ENCODE assay signal across 28 cellular contexts in the genomic region with DNA sequence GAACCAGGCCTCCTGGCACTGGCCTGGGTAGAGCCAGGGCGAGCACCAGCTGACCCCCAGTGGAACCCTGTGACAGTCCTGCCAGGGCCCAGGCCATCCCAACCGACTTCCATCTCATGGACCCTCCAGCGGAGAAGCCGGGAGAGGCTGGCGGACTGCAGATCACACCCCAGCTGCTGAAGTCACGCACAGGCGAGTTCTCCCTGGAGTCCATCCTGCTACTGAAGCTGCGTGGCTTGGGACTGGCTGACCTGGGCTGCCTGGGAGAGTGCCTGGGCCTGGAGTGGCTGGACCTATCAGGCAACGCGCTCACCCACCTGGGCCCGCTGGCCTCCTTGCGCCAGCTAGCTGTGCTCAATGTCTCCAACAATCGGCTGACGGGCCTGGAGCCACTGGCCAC. TPM values are rescaled to one million over a fixed set of nuclear protein-coding genes. Genes with fewer than 3 reads are reported as not detected.
DNase-seq lines count a peak whose midpoint lies in the region; ATAC-seq and TF ChIP-seq lines count a peak whose summit lies in the region.
"Had no signal": no experiment of that assay in that cellular context is flagged by ENCODE, and none has a peak within 500 bp of the region (broad histone marks: within the 10 kb centered on the region; RNA-seq: fewer than 3 reads in every experiment).

No MANE protein-coding gene starts in this region.

- no peak overlapping the region for H3K27ac Mint-ChIP-seq in chondrocyte (ENCODE audit: unreplicated experiment)
- H3K27ac Mint-ChIP-seq: activated CD4-positive, alpha-beta T cell treated with anti-CD3 and anti-CD28 coated beads, Interleukin-2, amount 10 ng/mL, durations not matched to agents 7 days and 5 days; CD4-positive, CD25-positive, alpha-beta regulatory T cell; mesothelial cell of epicardium; natural killer cell had no signal

- H3K4me1 Mint-ChIP-seq in chondrocyte (ENCODE audit: low read depth) = peaks cover 15% of the 10 kb centered on the region
- H3K4me1 Mint-ChIP-seq: activated CD4-positive, alpha-beta T cell treated with anti-CD3 and anti-CD28 coated beads, Interleukin-2, amount 10 ng/mL, durations not matched to agents 7 days and 5 days had no signal

- no peaks in the 10 kb centered on the region for H3K9me3 Mint-ChIP-seq in chondrocyte (ENCODE audit: low read depth)
- H3K9me3 Mint-ChIP-seq: activated CD4-positive, alpha-beta T cell treated with anti-CD3 and anti-CD28 coated beads, Interleukin-2, amount 10 ng/mL, durations not matched to agents 7 days and 5 days; CD4-positive, CD25-positive, alpha-beta regulatory T cell; mesothelial cell of epicardium; natural killer cell had no signal

- no peaks in the 10 kb centered on the region for H3K9me3 ChIP-seq in muscle layer of colon (ENCODE audit: low read length)
- H3K9me3 ChIP-seq: MG63, right atrium auricular region had no signal

- ATAC-seq in GM21447 (IDR thresholded peaks at IDR 0.05; ENCODE audit: unreplicated experiment) (no peak), HG03571 (IDR thresholded peaks at IDR 0.05; ENCODE audit: unreplicated experiment) (no peak), GM19397 (IDR thresholded peaks at IDR 0.05; ENCODE audit: unreplicated experiment) (no peak)
- ATAC-seq: natural killer cell; SK-N-SH treated with all-trans-retinoic acid at 6 μM for 48 hours; stimulated activated naive CD8-positive, alpha-beta T cell treated with anti-CD3 and anti-CD28 coated beads, Interleukin-15, Interleukin-2, amounts not matched to agents 100 U/mL and 50 U/mL, for 24 hours had no signal

- H3K27ac ChIP-seq in muscle layer of colon (ENCODE audit: low read depth, low read length) = peak overlapping the region; percentile 37
- H3K27ac ChIP-seq: brain microvascular endothelial cell, right atrium auricular region had no signal

- H3K4me3 Mint-ChIP-seq in chondrocyte (ENCODE audit: unreplicated experiment) = no peak overlapping the region
- H3K4me3 Mint-ChIP-seq: activated CD4-positive, alpha-beta T cell treated with anti-CD3 and anti-CD28 coated beads, Interleukin-2, amount 10 ng/mL, durations not matched to agents 7 days and 5 days; CD4-positive, CD25-positive, alpha-beta regulatory T cell; mesothelial cell of epicardium; natural killer cell had no signal

- H3K36me3 ChIP-seq in muscle layer of colon (ENCODE audit: insufficient read depth, low read length) = peaks cover 4% of the 10 kb centered on the region
- H3K36me3 ChIP-seq: brain microvascular endothelial cell, MG63, right atrium auricular region had no signal

- no peak for TF ChIP-seq CTCF in chondrocyte (IDR thresholded peaks at IDR 0.05)

- H3K9ac ChIP-seq in muscle layer of colon (ENCODE audit: low read length) = no peak overlapping the region

- H3K27me3 Mint-ChIP-seq in chondrocyte (ENCODE audit: low read depth) = peaks cover 10% of the 10 kb centered on the region

- DNase-seq in chondrocyte (ENCODE audit: low spot score) = peak; percentile 91
- DNase-seq: activated CD4-positive, alpha-beta T cell treated with anti-CD3 and anti-CD28 coated beads, Interleukin-2, amount 10 ng/mL, durations not matched to agents 7 days and 5 days; activated naive CD4-positive, alpha-beta T cell; activated T-cell treated with anti-CD3 and anti-CD28 coated beads, Interleukin-2, amount 50 U/mL, for 48 hours; brain microvascular endothelial cell; CD4-positive, CD25-positive, alpha-beta regulatory T cell; DMS 273 treated with DMSO at 0.1 percent for 48 hours; effector memory CD4-positive, alpha-beta T cell; erythroblast; foreskin melanocyte; MG63; natural killer cell; NCI-H1417 treated with DMSO at 0.1 percent for 48 hours; NCI-H2081 treated with DMSO at 0.1 percent for 48 hours; NCI-H446 treated with DMSO at 0.1 percent for 48 hours; OCI-M1; stimulated activated CD4-positive, alpha-beta T cell treated with anti-CD3 and anti-CD28 coated beads, Interleukin-4, amount 100 ng/mL, for 4 hours; stimulated activated naive CD8-positive, alpha-beta T cell treated with anti-CD3 and anti-CD28 coated beads, Interleukin-15, Interleukin-2, amounts not matched to agents 100 U/mL and 50 U/mL, for 24 hours had no signal

- H3K4me3 ChIP-seq in muscle layer of colon (ENCODE audit: low read depth in 1 of 2, low read length in 2 of 2) = no peak overlapping the region
- H3K4me3 ChIP-seq: hepatocyte, MG63, right atrium auricular region had no signal

- H3K27me3 ChIP-seq in muscle layer of colon (ENCODE audit: control insufficient read depth in 1 of 2, insufficient read depth in 2 of 2, low read length in 2 of 2) = no peaks in the 10 kb centered on the region
- H3K27me3 ChIP-seq: MG63, right atrium auricular region had no signal

- H3K4me1 ChIP-seq in muscle layer of colon (ENCODE audit: insufficient read depth, low read length) = peaks cover 53% of the 10 kb centered on the region

- H3K36me3 Mint-ChIP-seq in chondrocyte (ENCODE audit: low read depth) = no peaks in the 10 kb centered on the region
- H3K36me3 Mint-ChIP-seq: mesothelial cell of epicardium, natural killer cell had no signal

RNA-seq across cellular contexts. Expression of a gene that starts 4.7 kb away (rescaled TPM):
- 1.4 to 1.9 TPM (median 1.8 TPM) in 3 replicates for total RNA-seq in chondrocyte
- total RNA-seq: activated CD4-positive, alpha-beta T cell treated with anti-CD3 and anti-CD28 coated beads, Interleukin-2, amount 10 ng/mL, durations not matched to agents 7 days and 5 days; CD4-positive, CD25-positive, alpha-beta regulatory T cell; natural killer cell; osteocyte; T-helper 2 cell treated with Interferon-gamma antibody and Interleukin-4, amounts not matched to agents 100 ng/mL and 5 ng/mL, for 36 hours had no signal

RNA-seq across cellular contexts. Expression of a gene that starts 13.4 kb away (rescaled TPM):
- total RNA-seq in chondrocyte = 0.25 to 0.85 TPM in 2 of 3 replicates, not detected in the other
- total RNA-seq: osteocyte had no signal

RNA-seq across cellular contexts. Expression of a gene that starts 13.6 kb away (rescaled TPM):
- 1.5 to 1.7 TPM in 2 of 3 replicates, not detected in the other for total RNA-seq in chondrocyte
- total RNA-seq: osteocyte had no signal

RNA-seq across cellular contexts. Expression of a gene that starts 31.9 kb away (rescaled TPM):
- total RNA-seq in chondrocyte = 59.5 to 65.8 TPM (median 63.4 TPM) in 3 replicates

RNA-seq across cellular contexts. Expression of a gene that starts 42.4 kb away (rescaled TPM):
- total RNA-seq in chondrocyte = 4.3 to 6.5 TPM (median 6.0 TPM) in 3 replicates
